Comparison of ENCODE assay signal across 11 cellular contexts in the genomic region with DNA sequence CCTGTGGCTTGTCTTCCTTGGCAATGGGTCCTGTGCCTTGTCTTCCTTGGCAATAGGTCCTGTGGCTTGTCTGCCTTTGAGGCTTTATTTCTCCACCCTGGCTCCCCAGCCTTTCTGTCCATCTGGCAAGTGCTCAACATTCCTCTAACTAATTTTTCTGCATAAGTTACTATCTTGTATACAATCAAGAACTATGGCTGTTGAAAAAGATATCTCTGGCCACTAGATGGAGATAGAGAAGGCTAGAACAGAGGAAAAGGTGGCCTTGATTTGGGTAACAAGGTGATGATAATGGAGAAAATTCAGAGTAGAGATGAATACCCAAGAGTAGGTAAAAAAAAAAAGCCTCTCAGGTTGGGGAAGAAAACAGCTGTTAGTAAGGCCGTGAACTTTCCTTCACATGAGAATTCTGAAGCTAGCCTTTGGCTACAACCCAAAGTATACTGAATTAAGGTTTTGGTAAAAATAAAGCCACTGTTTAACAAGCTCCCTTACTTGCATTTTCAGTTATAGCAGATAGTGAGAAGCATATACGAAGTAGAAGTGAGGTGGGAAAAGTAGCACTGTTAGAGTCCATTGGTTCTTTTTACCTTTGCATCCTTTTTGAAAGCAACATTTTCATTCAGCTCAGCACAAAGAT.
A peak's percentile ranks its signal among the peaks of the same experiment; 100 is the strongest.
DNase-seq lines count a peak whose midpoint lies in the region; ATAC-seq, FAIRE-seq and TF ChIP-seq lines count a peak whose summit lies in the region.
"Had no signal": no experiment of that assay in that cellular context is flagged by ENCODE, and none has a peak within 500 bp of the region (broad histone marks: within the 10 kb centered on the region; RNA-seq: fewer than 3 reads in every experiment).

No MANE protein-coding gene starts in this region.

- no peaks in the 10 kb centered on the region for H3K36me3 Mint-ChIP-seq in H9 (ENCODE audit: insufficient read depth in 1 of 3, low read depth in 3 of 3)
- no peaks in the 10 kb centered on the region for H3K36me3 Mint-ChIP-seq in activated T-cell treated with anti-CD3 and anti-CD28 coated beads, Interleukin-2, amount 50 U/mL, for 4 hours (ENCODE audit: insufficient read depth)

- no peak for FAIRE-seq in kidney (lab: Jason Lieb, UNC)
- FAIRE-seq: endothelial cell of umbilical vein had no signal

- H2BK120ac ChIP-seq in H9 (ENCODE audit: low read depth, low read length, poor library complexity, severe bottlenecking), result no peak overlapping the region

- no peak overlapping the region for H3K18ac ChIP-seq in H9 (ENCODE audit: insufficient read length, low read depth, low read length)

- no peak overlapping the region for H2BK20ac ChIP-seq in H9 (ENCODE audit: low read depth, low read length, poor library complexity, severe bottlenecking)

- no peak overlapping the region for H3K4me3 Mint-ChIP-seq in H9
- no peak overlapping the region for H3K4me3 Mint-ChIP-seq in activated T-cell treated with anti-CD3 and anti-CD28 coated beads, Interleukin-2, amount 50 U/mL, for 4 hours

- H2BK5ac ChIP-seq in H9 (ENCODE audit: insufficient read length, low read length), result no peak overlapping the region

- H4K5ac ChIP-seq in H9 (ENCODE audit: insufficient read length, low read depth, low read length), result no peak overlapping the region

- H3K27me3 Mint-ChIP-seq in H9 (ENCODE audit: low read depth), result no peaks in the 10 kb centered on the region
- H3K27me3 Mint-ChIP-seq in activated T-cell treated with anti-CD3 and anti-CD28 coated beads, Interleukin-2, amount 50 U/mL, for 4 hours (ENCODE audit: low read depth), result no peaks in the 10 kb centered on the region

- DNase-seq in BE2C, result no peak
- DNase-seq in H9, result no peak
- no peak for DNase-seq in Panc1 (ENCODE audit: low read depth, low spot score)
- DNase-seq in kidney, result no peak
- no peak for DNase-seq in NCI-H345 treated with DMSO at 0.1 percent for 48 hours (lab: John Stamatoyannopoulos, UW; ENCODE audit: unreplicated experiment)
- no peak for DNase-seq in activated T-cell treated with anti-CD3 and anti-CD28 coated beads, Interleukin-2, amount 50 U/mL, for 4 hours
- no peak for DNase-seq in activated CD4-positive, alpha-beta T cell treated with anti-CD3 and anti-CD28 coated beads, Interleukin-2, amount 50 U/mL, for 1 hour
- DNase-seq in substantia nigra (lab: John Stamatoyannopoulos, UW), result no peak
- DNase-seq: NCI-H510A had no signal

- peaks cover 14 to 27% of the 10 kb centered on the region in 2 experiments for H3K4me1 Mint-ChIP-seq in H9
- H3K4me1 Mint-ChIP-seq in activated T-cell treated with anti-CD3 and anti-CD28 coated beads, Interleukin-2, amount 50 U/mL, for 4 hours (ENCODE audit: low read depth), result no peaks in the 10 kb centered on the region

- no peak overlapping the region for H4K8ac ChIP-seq in H9 (replicated peaks; ENCODE audit: insufficient read length, low read depth, low read length)

- no peak overlapping the region for H3K56ac ChIP-seq in H9 (ENCODE audit: insufficient read length, low read depth, low read length)

- no peaks in the 10 kb centered on the region for H3K9me3 Mint-ChIP-seq in H9
- H3K9me3 Mint-ChIP-seq in activated T-cell treated with anti-CD3 and anti-CD28 coated beads, Interleukin-2, amount 50 U/mL, for 4 hours, result no peaks in the 10 kb centered on the region

- CTCF ChIA-PET in Panc1 (lab: Charles Lee), result interaction anchor here (0.7 kb wide), 1 partner anchor 31 kb away, joined by 3 read pairs; no protein-coding TSS in a partner anchor

- H3K14ac ChIP-seq in H9 (ENCODE audit: insufficient read depth, low read length), result no peak overlapping the region

- H2AK5ac ChIP-seq in H9 (ENCODE audit: insufficient read length, low read length), result no peak overlapping the region

- no peak overlapping the region for H3K9ac ChIP-seq in H9 (ENCODE audit: extremely low read depth, insufficient read length, low read length)
- H3K9ac ChIP-seq in kidney (ENCODE audit: low read length in 2 of 2), result no peak overlapping the region

- in situ Hi-C loops in Panc1 (cut with HindIII; ENCODE audit: low pct_unique_long_range_greater_than_20kb, low sequenced_read_pairs), result no loop called here

- H3K4me3 ChIP-seq in BE2C (ENCODE audit: low read depth, low read length) (no peak overlapping the region), Panc1 (ENCODE audit: low read depth in 2 of 2, low read length in 2 of 2) (no peak overlapping the region), kidney (ENCODE audit: low read length in 2 of 2) (no peak overlapping the region)

- no peak overlapping the region for H3T11ph ChIP-seq in H9 (ENCODE audit: low read length)

- no peaks in the 10 kb centered on the region for H3K79me2 ChIP-seq in H9 (ENCODE audit: insufficient read depth, low read length)

- BruUV-seq in Panc1 (replicated peaks; lab: Mats Ljungman, UMichigan), result no TSS peak

- no peak overlapping the region for H3K27ac ChIP-seq in H9 (ENCODE audit: insufficient read length, low read depth, low read length)
- no peak overlapping the region for H3K27ac ChIP-seq in Panc1 (ENCODE audit: low read length)
- H3K27ac ChIP-seq in kidney (ENCODE audit: low read depth in 2 of 2, low read length in 2 of 2), result no peak overlapping the region
- no peak overlapping the region for H3K27ac ChIP-seq in substantia nigra (ENCODE audit: low read depth, low read length, poor library complexity, severe bottlenecking)
- H3K27ac ChIP-seq: neutrophil had no signal

- H3K23me2 ChIP-seq in H9 (ENCODE audit: insufficient read length, low read depth, low read length, poor library complexity, severe bottlenecking), result no peaks in the 10 kb centered on the region

- no peak overlapping the region for H2BK15ac ChIP-seq in H9 (ENCODE audit: low read depth, low read length)

- H3K9me3 ChIP-seq in BE2C (no peaks in the 10 kb centered on the region), H9 (ENCODE audit: control insufficient read depth, low read depth, low read length) (no peaks in the 10 kb centered on the region), Panc1 (ENCODE audit: control insufficient read depth, insufficient read depth, low read depth, low read length) (no peaks in the 10 kb centered on the region), kidney (ENCODE audit: control insufficient read depth in 1 of 2, low read length in 2 of 2) (no peaks in the 10 kb centered on the region)
- H3K9me3 ChIP-seq: neutrophil had no signal

- H3K27me3 ChIP-seq in BE2C, result no peaks in the 10 kb centered on the region
- H3K27me3 ChIP-seq in H9 (ENCODE audit: insufficient read depth, low read length), result no peaks in the 10 kb centered on the region
- H3K27me3 ChIP-seq in Panc1 (ENCODE audit: control insufficient read depth, insufficient read depth, low read length), result no peaks in the 10 kb centered on the region
- H3K27me3 ChIP-seq: neutrophil had no signal

- WGBS in H9 (ENCODE audit: extremely low coverage, insufficient read length, low lambda C conversion rate), result no CpG with 5 or more reads among the region's 2 CpGs

- peak overlapping the region in 1 of 3 experiments; percentile 63; a peak in 1 of 7 replicates for H3K27ac Mint-ChIP-seq in H9

- H3K4me1 ChIP-seq in BE2C, result no peaks in the 10 kb centered on the region; the same call in 1 of the 2 replicates
- no peaks in the 10 kb centered on the region for H3K4me1 ChIP-seq in H9 (ENCODE audit: insufficient read depth, low read length)
- no peaks in the 10 kb centered on the region for H3K4me1 ChIP-seq in Panc1 (ENCODE audit: control insufficient read depth, insufficient read depth, low read length)
- peaks cover 0 to 2% of the 10 kb centered on the region in 2 donors for H3K4me1 ChIP-seq in kidney (ENCODE audit: control insufficient read depth in 1 of 2, insufficient read depth in 1 of 2, low read depth in 1 of 2, low read length in 2 of 2)

- H4K20me1 ChIP-seq in H9 (ENCODE audit: control insufficient read depth, insufficient read depth, insufficient read length), result no peaks in the 10 kb centered on the region

- TF ChIP-seq CTCF in BE2C (IDR thresholded peaks at IDR 0.05; ENCODE audit: low read depth, low read length) (peak; percentile 65), H9 (conservative IDR thresholded peaks at IDR 0.05) (peak; percentile 79), Panc1 (IDR thresholded peaks at IDR 0.05) (peak; percentile 39; the same call in 1 of the 2 replicates), kidney (IDR thresholded peaks at IDR 0.05; ENCODE audit: borderline replicate concordance, extremely low read depth, insufficient read depth) (peak; percentile 24)

- H2AFZ ChIP-seq in H9 (ENCODE audit: low read length), result no peak overlapping the region

- no peak for ATAC-seq in Panc1
- no peak for ATAC-seq in activated T-cell treated with anti-CD3 and anti-CD28 coated beads, Interleukin-2, amount 50 U/mL, for 4 hours

- H3K79me1 ChIP-seq in H9 (ENCODE audit: insufficient read depth, low read depth, low read length, poor library complexity, severe bottlenecking), result no peaks in the 10 kb centered on the region

- no peak overlapping the region for H3K4me2 ChIP-seq in H9 (ENCODE audit: insufficient read depth, insufficient read length, low read length)

- intact Hi-C loops in Panc1 (cut with micrococcal nuclease; ENCODE audit: unreplicated experiment) (no loop called here), kidney (cut with DNase I) (no loop called here)

- no peak overlapping the region for H2BK12ac ChIP-seq in H9 (ENCODE audit: insufficient read length, low read depth, low read length)

- POLR2A ChIA-PET in Panc1 (lab: Charles Lee), result no interaction called here

- H3K23ac ChIP-seq in H9 (ENCODE audit: insufficient read length, low read depth, low read length), result no peak overlapping the region

- H4K91ac ChIP-seq in H9 (ENCODE audit: insufficient read length, low read depth, low read length), result no peak overlapping the region

- no peak overlapping the region for H3K4ac ChIP-seq in H9 (ENCODE audit: low read depth, low read length)

- H3K36me3 ChIP-seq in BE2C, result no peaks in the 10 kb centered on the region
- no peaks in the 10 kb centered on the region for H3K36me3 ChIP-seq in Panc1 (ENCODE audit: control insufficient read depth, insufficient read depth, low read length)
- no peaks in the 10 kb centered on the region for H3K36me3 ChIP-seq in kidney (ENCODE audit: control insufficient read depth in 1 of 2, insufficient read depth in 2 of 2, low read length in 2 of 2)
- H3K36me3 ChIP-seq: neutrophil had no signal

Comparison
In these comparisons a context has a peak if more than half of its experiments do, and no peak if none do; other contexts are left out.
1. CTCF ChIP-seq: peak in every context shown above with its lines; median percentile 79 in H9; 65 in BE2C; 39 in Panc1; 24 in kidney.